27 cellular contexts compared by ENCODE assay signal in the genomic region with DNA sequence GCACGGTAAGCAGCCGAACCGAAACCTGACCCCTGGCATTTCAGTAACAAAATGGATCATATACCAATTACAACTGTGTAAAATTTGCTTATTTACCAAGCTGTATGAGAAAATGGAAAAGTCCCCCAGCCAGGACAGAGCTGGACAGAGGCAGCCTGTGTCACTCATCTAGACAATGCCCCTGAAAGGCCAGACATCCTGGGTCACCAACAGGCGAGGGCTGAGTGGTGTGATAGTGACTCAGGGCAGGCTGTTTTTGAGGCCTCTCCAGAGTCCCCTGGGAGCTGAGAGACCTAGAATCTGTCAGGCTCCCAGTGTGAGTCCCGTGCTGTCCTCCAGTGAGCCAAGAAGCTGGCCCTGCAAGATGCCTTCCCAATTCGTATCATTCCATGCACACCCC.
"Had no signal": no experiment of that assay in that cellular context is flagged by ENCODE, and none has a peak within 500 bp of the region (broad histone marks: within the 10 kb centered on the region; RNA-seq: fewer than 3 reads in every experiment).

No MANE protein-coding gene starts in this region.

- H3K27ac ChIP-seq: ascending aorta, breast epithelium, cardiac muscle cell, epithelial cell of prostate, esophagus squamous epithelium, WERI-Rb-1 had no signal

- H3K4me3 Mint-ChIP-seq: activated B cell treated with CpG ODN at 0.5 μM for 24 hours; activated CD4-positive, alpha-beta memory T cell treated with anti-CD3 and anti-CD28 coated beads for 36 hours; activated CD8-positive, alpha-beta T cell treated with anti-CD3 and anti-CD28 coated beads, Interleukin-2, amount 10 ng/mL, durations not matched to agents 7 days and 5 days; activated naive CD4-positive, alpha-beta T cell treated with anti-CD3 and anti-CD28 coated beads for 36 hours; activated naive CD4-positive, alpha-beta T cell treated with anti-CD3 and anti-CD28 coated beads, Interleukin-2, amount 50 U/mL, for 24 hours; activated naive CD8-positive, alpha-beta T cell treated with anti-CD3 and anti-CD28 coated beads, Interleukin-2, amount 10 ng/mL, durations not matched to agents 7 days and 5 days; activated T-cell treated with anti-CD3 and anti-CD28 coated beads, Interleukin-2, amount 50 U/mL, for 4 hours; brain; central memory CD8-positive, alpha-beta T cell; T-helper 17 cell; T-helper 2 cell treated with Interferon-gamma antibody and Interleukin-4, amounts not matched to agents 5 μg/mL and 100 μg/mL, for 36 hours had no signal

- H3K27ac Mint-ChIP-seq: activated B cell treated with CpG ODN at 0.5 μM for 24 hours; activated CD4-positive, alpha-beta memory T cell treated with anti-CD3 and anti-CD28 coated beads for 36 hours; activated CD8-positive, alpha-beta T cell treated with anti-CD3 and anti-CD28 coated beads, Interleukin-2, amount 10 ng/mL, durations not matched to agents 7 days and 5 days; activated naive CD4-positive, alpha-beta T cell treated with anti-CD3 and anti-CD28 coated beads for 36 hours; activated naive CD4-positive, alpha-beta T cell treated with anti-CD3 and anti-CD28 coated beads, Interleukin-2, amount 50 U/mL, for 24 hours; activated naive CD8-positive, alpha-beta T cell treated with anti-CD3 and anti-CD28 coated beads, Interleukin-2, amount 10 ng/mL, durations not matched to agents 7 days and 5 days; activated T-helper 2 cell treated with anti-CD3 and anti-CD28 coated beads, Interferon-gamma antibody, Interleukin-2, Interleukin-4, amounts not matched to agents 10 μg/mL and 5 μg/mL and 100 μg/mL, durations not matched to agents 14 hours and 24 hours and 36 hours; brain; T-helper 17 cell; T-helper 2 cell treated with Interferon-gamma antibody and Interleukin-4, amounts not matched to agents 5 μg/mL and 100 μg/mL, for 36 hours had no signal

- FAIRE-seq: endometrium, endothelial cell of umbilical vein, frontal cortex had no signal

- DNase-seq: activated B cell treated with CpG ODN at 0.5 μM for 24 hours; activated CD4-positive, alpha-beta memory T cell treated with anti-CD3 and anti-CD28 coated beads for 36 hours; activated CD4-positive, alpha-beta T cell treated with anti-CD3 and anti-CD28 coated beads for 48 hours; activated CD4-positive, alpha-beta T cell treated with anti-CD3 and anti-CD28 coated beads, Interleukin-2, amount 50 U/mL, for 1 hour; activated CD8-positive, alpha-beta T cell treated with anti-CD3 and anti-CD28 coated beads, Interleukin-2, amount 10 ng/mL, durations not matched to agents 7 days and 5 days; activated effector memory CD4-positive, alpha-beta T cell treated with anti-CD3 and anti-CD28 coated beads, Interleukin-2, amount 50 U/mL, for 16 hours; activated naive CD4-positive, alpha-beta T cell treated with anti-CD3 and anti-CD28 coated beads for 36 hours; activated naive CD8-positive, alpha-beta T cell treated with anti-CD3 and anti-CD28 coated beads, Interleukin-2, amount 10 ng/mL, durations not matched to agents 7 days and 5 days; activated T-cell treated with anti-CD3 and anti-CD28 coated beads, Interleukin-2, amount 50 U/mL, for 4 hours; effector CD8-positive, alpha-beta T cell; esophagus squamous epithelium; T-helper 1 cell; T-helper 17 cell; T1000; WERI-Rb-1 had no signal

- H3K36me3 Mint-ChIP-seq: activated naive CD4-positive, alpha-beta T cell treated with anti-CD3 and anti-CD28 coated beads, Interleukin-2, amount 50 U/mL, for 24 hours; activated naive CD8-positive, alpha-beta T cell treated with anti-CD3 and anti-CD28 coated beads, Interleukin-2, amount 10 ng/mL, durations not matched to agents 7 days and 5 days; brain had no signal

- H3K4me3 ChIP-seq: ascending aorta, breast epithelium, cardiac muscle cell, esophagus squamous epithelium had no signal

- H3K27me3 Mint-ChIP-seq: activated naive CD4-positive, alpha-beta T cell treated with anti-CD3 and anti-CD28 coated beads, Interleukin-2, amount 50 U/mL, for 24 hours; activated naive CD8-positive, alpha-beta T cell treated with anti-CD3 and anti-CD28 coated beads, Interleukin-2, amount 10 ng/mL, durations not matched to agents 7 days and 5 days; T-helper 17 cell had no signal

- H3K4me1 Mint-ChIP-seq: activated B cell treated with CpG ODN at 0.5 μM for 24 hours; activated naive CD4-positive, alpha-beta T cell treated with anti-CD3 and anti-CD28 coated beads, Interleukin-2, amount 50 U/mL, for 24 hours; activated naive CD8-positive, alpha-beta T cell treated with anti-CD3 and anti-CD28 coated beads, Interleukin-2, amount 10 ng/mL, durations not matched to agents 7 days and 5 days; brain; central memory CD8-positive, alpha-beta T cell; T-helper 17 cell had no signal
